1 cellular context compared by ENCODE assay signal in genomic region chrX:48548871-48549270, GRCh38.
TF ChIP-seq lines count a peak whose summit lies in the region.

No MANE protein-coding gene starts in this region.

TF ChIP-seq in HepG2, 621 proteins besides CTCF, POLR2A, EP300 and RAD21:
- TF ChIP-seq NR2F6 (IDR thresholded peaks at IDR 0.05) (peak; percentile 69), NR2F6 (CRISPR knock-in tag; IDR thresholded peaks at IDR 0.05) (peak; percentile 83), SIN3A (IDR thresholded peaks at IDR 0.05; ENCODE audit: borderline replicate concordance, low read depth, low read length) (no peak), MYNN (CRISPR knock-in tag; IDR thresholded peaks at IDR 0.05; ENCODE audit: low read depth) (no peak), ZFP41 (CRISPR knock-in tag; IDR thresholded peaks at IDR 0.05; ENCODE audit: borderline replicate concordance) (no peak), GATAD2A (CRISPR knock-in tag; IDR thresholded peaks at IDR 0.05) (0 out of 2 replicates have a peak, but pooled peaks have one; percentile 22), MAF1 (CRISPR knock-in tag; IDR thresholded peaks at IDR 0.05; ENCODE audit: borderline replicate concordance) (no peak), TEAD3 (CRISPR knock-in tag; optimal IDR thresholded peaks at IDR 0.05; ENCODE audit: borderline replicate concordance) (peak; percentile 84), ZSCAN20 (CRISPR knock-in tag; IDR thresholded peaks at IDR 0.05; ENCODE audit: borderline replicate concordance) (no peak), RXRB (CRISPR knock-in tag; IDR thresholded peaks at IDR 0.05; ENCODE audit: borderline replicate concordance) (peak; percentile 65; the same call in 1 of the 2 replicates), KDM5A (IDR thresholded peaks at IDR 0.05; ENCODE audit: borderline replicate concordance, low read length) (no peak), ZNF557 (CRISPR knock-in tag; IDR thresholded peaks at IDR 0.05) (no peak), RARA (CRISPR knock-in tag; IDR thresholded peaks at IDR 0.05) (peak; percentile 63), THRA (CRISPR knock-in tag; IDR thresholded peaks at IDR 0.05; ENCODE audit: borderline replicate concordance) (peak; percentile 85; the same call in 1 of the 2 replicates), NCOA2 (CRISPR knock-in tag; IDR thresholded peaks at IDR 0.05) (peak; percentile 59; the same call in 1 of the 2 replicates), SOX5 (CRISPR knock-in tag; IDR thresholded peaks at IDR 0.05; ENCODE audit: borderline replicate concordance) (peak; percentile 47; the same call in 1 of the 2 replicates), EEA1 (CRISPR knock-in tag; IDR thresholded peaks at IDR 0.05; ENCODE audit: borderline replicate concordance) (no peak), ZNF317 (CRISPR knock-in tag; IDR thresholded peaks at IDR 0.05) (no peak), BCL6 (CRISPR knock-in tag; IDR thresholded peaks at IDR 0.05) (0 out of 2 replicates have a peak, but pooled peaks have one; percentile 21), RCOR2 (CRISPR knock-in tag; IDR thresholded peaks at IDR 0.05) (0 out of 2 replicates have a peak, but pooled peaks have one; percentile 13), SOX6 (IDR thresholded peaks at IDR 0.05) (no peak), SOX6 (CRISPR knock-in tag; IDR thresholded peaks at IDR 0.05) (peak; percentile 62; the same call in 1 of the 2 replicates), FOSL2 (CRISPR knock-in tag; IDR thresholded peaks at IDR 0.05) (0 out of 2 replicates have a peak, but pooled peaks have one; percentile 18), ZNF460 (CRISPR knock-in tag; IDR thresholded peaks at IDR 0.05; ENCODE audit: borderline replicate concordance) (peak; percentile 46; the same call in 1 of the 2 replicates), HNF4A (CRISPR knock-in tag; IDR thresholded peaks at IDR 0.05) (peak; percentile 42), NR2F1 (CRISPR knock-in tag; IDR thresholded peaks at IDR 0.05) (peak in 1 of 2 experiments; percentile 57; a peak in 2 of 4 replicates), PAXIP1 (CRISPR knock-in tag; conservative IDR thresholded peaks at IDR 0.05) (peak; percentile 58; the same call in 1 of the 2 replicates), DMAP1 (CRISPR knock-in tag; IDR thresholded peaks at IDR 0.05) (no peak), ZNF142 (CRISPR knock-in tag; IDR thresholded peaks at IDR 0.05) (no peak), ZNF556 (CRISPR knock-in tag; IDR thresholded peaks at IDR 0.05; ENCODE audit: borderline replicate concordance) (no peak), SAFB2 (CRISPR knock-in tag; IDR thresholded peaks at IDR 0.05; ENCODE audit: borderline replicate concordance, low read depth) (no peak), ZNF337 (CRISPR knock-in tag; IDR thresholded peaks at IDR 0.05; ENCODE audit: borderline replicate concordance, low read depth) (no peak), RXRA (CRISPR knock-in tag; IDR thresholded peaks at IDR 0.05) (peak; percentile 64; the same call in 1 of the 2 replicates), SOX13 (IDR thresholded peaks at IDR 0.05) (no peak), SOX13 (CRISPR knock-in tag; conservative IDR thresholded peaks at IDR 0.05 in 1 of 2, IDR thresholded peaks at IDR 0.05 in 1 of 2) (peak in 1 of 2 experiments; percentile 63; a peak in 2 of 4 replicates), PPARG (CRISPR knock-in tag; conservative IDR thresholded peaks at IDR 0.05) (peak; percentile 63; the same call in 1 of the 2 replicates), SAP130 (CRISPR knock-in tag; IDR thresholded peaks at IDR 0.05; ENCODE audit: low read depth) (0 out of 2 replicates have a peak, but pooled peaks have one; percentile 24), SALL1 (CRISPR knock-in tag; IDR thresholded peaks at IDR 0.05) (0 out of 2 replicates have a peak, but pooled peaks have one; percentile 23)
TF ChIP-seq in HepG2: peak in this region for 21.
